Comparison of ENCODE assay signal across 9 cellular contexts in genomic region chr1:205505076-205505729, GRCh38. TPM values are rescaled to one million over a fixed set of nuclear protein-coding genes. Genes with fewer than 3 reads are reported as not detected.
DNase-seq lines count a peak whose midpoint lies in the region; ATAC-seq and TF ChIP-seq lines count a peak whose summit lies in the region.
"Had no signal": no experiment of that assay in that cellular context is flagged by ENCODE, and none has a peak within 500 bp of the region (broad histone marks: within the 10 kb centered on the region; RNA-seq: fewer than 3 reads in every experiment).

No MANE protein-coding gene starts in this region.

- WGBS in lower leg skin, 2 donors, result 4 to 6% methylated on average over 16 to 17 of the region's 18 CpGs
- WGBS in transverse colon (ENCODE audit: low coverage in 1 of 2), 2 donors, result 7% methylated on average over 17 of the region's 18 CpGs; no CpG with 5 or more reads in 1 of the 2 donors

- H3K4me3 ChIP-seq in HUES6 (ENCODE audit: low read depth, low read length) (peak overlapping the region; percentile 92), breast epithelium (peak overlapping the region; percentile 50 to 80 (median 75)), lower leg skin (ENCODE audit: low read depth, poor library complexity, severe bottlenecking) (peak overlapping the region; percentile 55), transverse colon (peak overlapping the region; percentile 61 to 71 (median 66))

- intact Hi-C loops in breast epithelium (cut with DNase I; ENCODE audit: low total_unique reads), result no loop called here
- intact Hi-C loops in lower leg skin (cut with DNase I; ENCODE audit: low total_unique reads), result no loop called here
- intact Hi-C loops in transverse colon (cut with DNase I; ENCODE audit: low total_unique reads), result no loop called here

- H3K36me3 ChIP-seq in HUES6 (ENCODE audit: control insufficient read depth, insufficient read depth, low read length), result no peaks in the 10 kb centered on the region
- no peaks in the 10 kb centered on the region for H3K36me3 ChIP-seq in breast epithelium
- H3K36me3 ChIP-seq in transverse colon, result no peaks in the 10 kb centered on the region

- H3K27ac ChIP-seq in 22Rv1 (peak overlapping the region; percentile 59), HUES6 (ENCODE audit: low read depth, low read length) (peak overlapping the region; percentile 57), breast epithelium (peak overlapping the region; percentile 81 to 84), transverse colon (peak overlapping the region; percentile 45 to 83 (median 78))

- ATAC-seq in GM21515 (IDR thresholded peaks at IDR 0.05; ENCODE audit: unreplicated experiment), result no peak

- TF ChIP-seq POLR2A in breast epithelium (IDR thresholded peaks at IDR 0.05) (no peak), lower leg skin (IDR thresholded peaks at IDR 0.05) (no peak), transverse colon (IDR thresholded peaks at IDR 0.05) (no peak)

- no peak for DNase-seq in breast epithelium (ENCODE audit: low spot score in 2 of 2)
- DNase-seq in lower leg skin (ENCODE audit: low spot score in 2 of 2), result no peak
- no peak for DNase-seq in transverse colon
- DNase-seq in OCI-M1 (lab: John Stamatoyannopoulos, UW), result no peak
- no peak for DNase-seq in NCI-H2196 treated with DMSO at 0.1 percent for 48 hours (lab: John Stamatoyannopoulos, UW; ENCODE audit: unreplicated experiment)

- H3K27me3 ChIP-seq in HUES6 (ENCODE audit: control insufficient read depth, insufficient read depth, low read length), result no peaks in the 10 kb centered on the region
- no peaks in the 10 kb centered on the region for H3K27me3 ChIP-seq in breast epithelium
- H3K27me3 ChIP-seq in transverse colon, result no peaks in the 10 kb centered on the region

- in situ Hi-C loops in transverse colon (cut with MboI; ENCODE audit: low pct_ligation_motif_present in 1 of 4, low pct_unique_long_range_greater_than_20kb in 1 of 4, low sequenced_read_pairs in 3 of 4), result no loop called here

- peak overlapping the region; percentile 70 for H3K9ac ChIP-seq in HUES6 (ENCODE audit: low read length)

- TF ChIP-seq CTCF in 22Rv1 (IDR thresholded peaks at IDR 0.05) (0 out of 2 replicates have a peak, but pooled peaks have one; percentile 5), breast epithelium (IDR thresholded peaks at IDR 0.05) (no peak), lower leg skin (IDR thresholded peaks at IDR 0.05) (no peak), transverse colon (IDR thresholded peaks at IDR 0.05) (peak in 2 of 5 experiments; percentile 21 to 24)

- peaks cover 46% of the 10 kb centered on the region for H3K4me1 ChIP-seq in HUES6 (ENCODE audit: control insufficient read depth, insufficient read depth, low read length)
- peaks cover 5 to 9% of the 10 kb centered on the region in 2 donors for H3K4me1 ChIP-seq in breast epithelium
- H3K4me1 ChIP-seq in transverse colon, result peaks cover 10 to 26% (median 18%) of the 10 kb centered on the region in 4 donors

- H3K9me3 ChIP-seq in HUES6 (ENCODE audit: control insufficient read depth, insufficient read depth, low read depth, low read length), result no peaks in the 10 kb centered on the region
- H3K9me3 ChIP-seq in breast epithelium, result no peaks in the 10 kb centered on the region
- H3K9me3 ChIP-seq in transverse colon, result no peaks in the 10 kb centered on the region

- no peak for TF ChIP-seq EP300 in transverse colon (IDR thresholded peaks at IDR 0.05; ENCODE audit: low read depth)

RNA-seq across cellular contexts. Expression of gene CDK18, which starts 0.7 kb away (rescaled TPM):
- total RNA-seq in breast epithelium (10 to 100 TPM in 1 of 3 donors, 1 to 10 TPM in 2; 1.4 to 12.3 (median 9.2) TPM), lower leg skin (1 to 10 TPM; 4.5 to 6.5 (median 5.1) TPM), transverse colon (100 to 1,000 TPM in 1 of 4 donors, 10 to 100 TPM in 3; 28.8 to 112 (median 33.5) TPM)

RNA-seq across cellular contexts. Expression of gene BLACAT1, which starts 49.4 kb away (rescaled TPM):
- 1 to 10 TPM in 1 of 3 donors, under 1 TPM in 1, not detected in 1; 0.66 to 1.5 TPM for total RNA-seq in breast epithelium
- under 1 TPM in 1 of 4 donors, not detected in 3; 0.26 TPM for total RNA-seq in lower leg skin
- total RNA-seq in transverse colon, result under 1 TPM in 1 of 4 donors, not detected in 3; 0.48 TPM
- total RNA-seq: glomerular endothelial cell had no signal
